ENCODE assay signal across 15 cellular contexts in the genomic region with DNA sequence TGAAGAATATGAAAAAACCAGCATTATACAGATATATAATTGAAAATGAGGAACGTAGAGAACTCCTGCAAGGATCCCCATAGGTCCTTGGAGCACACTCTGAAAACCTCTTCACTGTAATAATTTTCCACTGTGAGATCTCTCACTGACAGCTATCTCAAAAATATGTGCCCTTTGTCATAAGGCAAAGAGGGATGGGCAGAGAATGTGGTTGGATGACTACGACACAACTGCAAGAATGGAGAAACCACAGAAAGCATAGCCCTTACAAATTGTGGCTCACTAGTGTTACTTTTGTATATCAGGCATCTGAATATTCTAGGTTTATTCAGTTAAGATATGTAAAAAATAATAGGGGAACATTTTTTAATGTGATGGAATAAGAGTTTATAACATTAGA. TPM values are rescaled to one million over a fixed set of nuclear protein-coding genes. Genes with fewer than 3 reads are reported as not detected.
DNase-seq lines count a peak whose midpoint lies in the region; ATAC-seq and TF ChIP-seq lines count a peak whose summit lies in the region.
"Had no signal": no experiment of that assay in that cellular context is flagged by ENCODE, and none has a peak within 500 bp of the region (broad histone marks: within the 10 kb centered on the region; RNA-seq: fewer than 3 reads in every experiment).

No MANE protein-coding gene starts in this region.

- H3K36me3 Mint-ChIP-seq in immature natural killer cell = peaks cover 3 to 4% (median 3%) of the 10 kb centered on the region in 3 donors

- TF ChIP-seq POLR2A in Peyer's patch (IDR thresholded peaks at IDR 0.05) = no peak

- H3K36me3 ChIP-seq in Peyer's patch = no peaks in the 10 kb centered on the region

- no peak for ATAC-seq in omental fat pad (ENCODE audit: low FRiP score)
- ATAC-seq: GM23338 had no signal

- H3K4me3 Mint-ChIP-seq in immature natural killer cell = peak overlapping the region; percentile 61 to 86 (median 72)
- H3K4me3 Mint-ChIP-seq: GM23338 had no signal

- no peaks in the 10 kb centered on the region for H3K4me1 ChIP-seq in Peyer's patch

- no peaks in the 10 kb centered on the region for H3K27me3 Mint-ChIP-seq in immature natural killer cell (ENCODE audit: low read depth in 3 of 3)

- peaks cover 48 to 63% of the 10 kb centered on the region in 2 donors for H3K4me1 Mint-ChIP-seq in immature natural killer cell

- no peak overlapping the region for H3K4me3 ChIP-seq in Peyer's patch
- H3K4me3 ChIP-seq: GM23338 had no signal

- peak; percentile 53 for DNase-seq in EH (ENCODE audit: low read depth)
- DNase-seq in HCEC 1CT = peak; percentile 66
- peak; percentile 18 for DNase-seq in RKO (ENCODE audit: low spot score)
- peak; percentile 67 to 75 (median 69) for DNase-seq in immature natural killer cell
- no peak for DNase-seq in NCI-H2196 (lab: John Stamatoyannopoulos, UW; ENCODE audit: unreplicated experiment)
- DNase-seq in T1000 (lab: John Stamatoyannopoulos, UW) = no peak
- DNase-seq in omental fat pad (ENCODE audit: low spot score) = no peak
- DNase-seq in Peyer's patch = no peak
- DNase-seq: activated CD4-positive, alpha-beta T cell treated with anti-CD3 and anti-CD28 coated beads, Interleukin-2, amount 50 U/mL, for 1 hour; amniotic stem cell; kidney; NCI-H187 treated with DMSO at 0.1 percent for 48 hours; Right ventricle myocardium superior; stimulated activated CD4-positive, alpha-beta T cell treated with anti-CD3 and anti-CD28 coated beads, Interleukin-2, amount 100 ng/mL, for 48 hours had no signal

- no peaks in the 10 kb centered on the region for H3K9me3 Mint-ChIP-seq in immature natural killer cell
- H3K9me3 Mint-ChIP-seq: GM23338 had no signal

- no peaks in the 10 kb centered on the region for H3K27me3 ChIP-seq in Peyer's patch

- no peak overlapping the region for H3K27ac ChIP-seq in Peyer's patch

- H3K9me3 ChIP-seq in Peyer's patch = no peaks in the 10 kb centered on the region

- H3K27ac Mint-ChIP-seq in immature natural killer cell = peak overlapping the region; percentile 78 to 92 (median 87)
- H3K27ac Mint-ChIP-seq: GM23338 had no signal

- TF ChIP-seq CTCF in omental fat pad (IDR thresholded peaks at IDR 0.05) (no peak), Peyer's patch (IDR thresholded peaks at IDR 0.05) (no peak)

RNA-seq across cellular contexts. Expression of gene CTSC, which starts 7.9 kb away (rescaled TPM):
- polyA plus RNA-seq in immature natural killer cell = 100 to 1,000 TPM; 389 to 655 (median 558) TPM
- 100 to 1,000 TPM; 136 to 234 (median 166) TPM for total RNA-seq in omental fat pad
- total RNA-seq in Peyer's patch = 10 to 100 TPM; 38.5 to 66.8 (median 43.0) TPM

Comparison
In these comparisons a context has a peak if more than half of its experiments do, and no peak if none do; other contexts are left out.
1. DNase-seq: peak in EH (single experiment), HCEC 1CT (single experiment), RKO (single experiment) and immature natural killer cell (3 of 3); none in NCI-H2196 (single experiment), T1000 (single experiment), omental fat pad (single experiment) and Peyer's patch (0 of 3).